Comparison of ENCODE assay signal across 35 cellular contexts in the genomic region with DNA sequence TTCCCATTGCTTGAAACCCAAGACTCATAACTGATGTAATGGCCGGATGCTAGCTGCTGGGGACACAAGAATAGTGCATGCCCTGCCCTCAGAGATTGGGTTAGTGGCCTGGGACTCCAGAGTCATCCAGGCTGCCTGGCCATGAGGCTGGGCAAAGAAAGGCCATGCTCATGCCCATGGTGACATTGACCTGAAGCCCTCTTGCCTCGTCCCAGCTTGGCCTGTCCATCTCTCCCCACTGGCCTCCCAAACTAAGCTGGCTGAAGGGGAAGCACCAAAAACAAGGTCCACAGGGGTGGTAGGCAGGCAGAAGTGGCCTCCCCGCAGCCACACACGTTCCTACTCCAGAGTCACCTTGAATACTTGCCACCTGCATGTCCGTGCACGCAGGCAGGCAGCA.
DNase-seq lines count a peak whose midpoint lies in the region; ATAC-seq and TF ChIP-seq lines count a peak whose summit lies in the region.
"Had no signal": no experiment of that assay in that cellular context is flagged by ENCODE, and none has a peak within 500 bp of the region (broad histone marks: within the 10 kb centered on the region; RNA-seq: fewer than 3 reads in every experiment).

No MANE protein-coding gene starts in this region.

- ATAC-seq in GM18868 (IDR thresholded peaks at IDR 0.05; ENCODE audit: unreplicated experiment), result no peak
- ATAC-seq in stimulated activated memory B cell treated with anti-CD40 and anti-IgM and Interleukin-4, amounts not matched to agents 10 μg/mL and 1 μg/mL and 100 μg/mL, for 72 hours, result no peak
- ATAC-seq: A549; CD8-positive, alpha-beta T cell had no signal

- H3K4me3 Mint-ChIP-seq in HFFc6, result no peak overlapping the region
- H3K4me3 Mint-ChIP-seq in stimulated activated memory B cell treated with anti-CD40 and anti-IgM and Interleukin-4, amounts not matched to agents 10 μg/mL and 1 μg/mL and 100 μg/mL, for 72 hours, result no peak overlapping the region
- H3K4me3 Mint-ChIP-seq: B cell; CD14-positive monocyte; CD4-positive, alpha-beta memory T cell; CD4-positive, alpha-beta T cell; CD4-positive, CD25-positive, alpha-beta regulatory T cell; CD8-positive, alpha-beta memory T cell; CD8-positive, alpha-beta T cell had no signal

- H3K36me3 Mint-ChIP-seq in HFFc6 (ENCODE audit: low read depth), result peaks cover 8% of the 10 kb centered on the region
- no peaks in the 10 kb centered on the region for H3K36me3 Mint-ChIP-seq in stimulated activated memory B cell treated with anti-CD40 and anti-IgM and Interleukin-4, amounts not matched to agents 10 μg/mL and 1 μg/mL and 100 μg/mL, for 72 hours
- H3K36me3 Mint-ChIP-seq: CD14-positive monocyte; CD4-positive, CD25-positive, alpha-beta regulatory T cell; CD8-positive, alpha-beta memory T cell had no signal

- H2AFZ ChIP-seq in neural cell (ENCODE audit: low read depth, low read length), result no peak overlapping the region
- no peak overlapping the region for H2AFZ ChIP-seq in neuronal stem cell (ENCODE audit: low read length)

- TF ChIP-seq POLR2A in esophagus muscularis mucosa (IDR thresholded peaks at IDR 0.05; ENCODE audit: low read depth) (no peak), vagina (IDR thresholded peaks at IDR 0.05) (no peak)

- H3K4me1 ChIP-seq in esophagus muscularis mucosa, result no peaks in the 10 kb centered on the region
- H3K4me1 ChIP-seq in neuronal stem cell (ENCODE audit: control insufficient read depth in 2 of 2, insufficient read depth in 1 of 2, low read depth in 1 of 2, low read length in 2 of 2), result no peaks in the 10 kb centered on the region
- no peaks in the 10 kb centered on the region for H3K4me1 ChIP-seq in vagina
- H3K4me1 ChIP-seq: A549; BE2C; BLaER1; BLaER1 treated with 17β-estradiol and CSF1 and Interleukin-3, amounts not matched to agents 10 nM and 100 nM; Caco-2 had no signal

- H3K9me3 Mint-ChIP-seq in HFFc6, result no peaks in the 10 kb centered on the region
- no peaks in the 10 kb centered on the region for H3K9me3 Mint-ChIP-seq in stimulated activated memory B cell treated with anti-CD40 and anti-IgM and Interleukin-4, amounts not matched to agents 10 μg/mL and 1 μg/mL and 100 μg/mL, for 72 hours
- H3K9me3 Mint-ChIP-seq: CD4-positive, alpha-beta T cell; CD8-positive, alpha-beta T cell had no signal

- H3K9me2 ChIP-seq in neural cell (ENCODE audit: insufficient read depth, low read length), result no peaks in the 10 kb centered on the region

- H2BK120ac ChIP-seq in neuronal stem cell (ENCODE audit: low read depth, low read length), result no peak overlapping the region

- no peaks in the 10 kb centered on the region for H3K9me3 ChIP-seq in esophagus muscularis mucosa
- H3K9me3 ChIP-seq in neural cell (ENCODE audit: low read length), result no peaks in the 10 kb centered on the region
- no peaks in the 10 kb centered on the region for H3K9me3 ChIP-seq in neuronal stem cell (replicated peaks in 1 of 2; ENCODE audit: control insufficient read depth in 2 of 2, insufficient read depth in 1 of 2, low read depth in 1 of 2, low read length in 2 of 2)
- H3K9me3 ChIP-seq in vagina, result no peaks in the 10 kb centered on the region
- H3K9me3 ChIP-seq: A549; BE2C; BLaER1; BLaER1 treated with 17β-estradiol and CSF1 and Interleukin-3, amounts not matched to agents 10 nM and 100 nM; Caco-2 had no signal

- H3K9ac ChIP-seq in neural cell (ENCODE audit: low read length) (no peak overlapping the region), neuronal stem cell (ENCODE audit: low read depth, low read length, poor library complexity) (no peak overlapping the region)
- H3K9ac ChIP-seq: BLaER1; BLaER1 treated with 17β-estradiol and CSF1 and Interleukin-3, amounts not matched to agents 10 nM and 100 nM had no signal

- no peak overlapping the region for H3K23ac ChIP-seq in neuronal stem cell (ENCODE audit: low read depth, low read length, poor library complexity)

- H3K4me2 ChIP-seq in neural cell (ENCODE audit: low read length) (no peak overlapping the region), neuronal stem cell (ENCODE audit: insufficient read depth, low read length, poor library complexity, severe bottlenecking) (no peak overlapping the region)
- H3K4me2 ChIP-seq: A549; BLaER1; BLaER1 treated with 17β-estradiol and CSF1 and Interleukin-3, amounts not matched to agents 10 nM and 100 nM had no signal

- no peak overlapping the region for H3K27ac Mint-ChIP-seq in HFFc6
- H3K27ac Mint-ChIP-seq in stimulated activated memory B cell treated with anti-CD40 and anti-IgM and Interleukin-4, amounts not matched to agents 10 μg/mL and 1 μg/mL and 100 μg/mL, for 72 hours, result no peak overlapping the region
- H3K27ac Mint-ChIP-seq: B cell; CD14-positive monocyte; CD4-positive, alpha-beta memory T cell; CD4-positive, alpha-beta T cell; CD4-positive, CD25-positive, alpha-beta regulatory T cell; CD8-positive, alpha-beta memory T cell; CD8-positive, alpha-beta T cell had no signal

- H3K79me2 ChIP-seq in neural cell (replicated peaks; ENCODE audit: insufficient read depth, low read length), result no peaks in the 10 kb centered on the region

- no peak overlapping the region for H4K8ac ChIP-seq in neuronal stem cell (ENCODE audit: low read depth, low read length)

- H3K79me1 ChIP-seq in neuronal stem cell (ENCODE audit: low read depth, low read length), result no peaks in the 10 kb centered on the region

- no peak overlapping the region for H3K14ac ChIP-seq in neuronal stem cell (ENCODE audit: low read length)

- no peaks in the 10 kb centered on the region for H3K4me1 Mint-ChIP-seq in HFFc6 (ENCODE audit: low read depth)
- no peaks in the 10 kb centered on the region for H3K4me1 Mint-ChIP-seq in stimulated activated memory B cell treated with anti-CD40 and anti-IgM and Interleukin-4, amounts not matched to agents 10 μg/mL and 1 μg/mL and 100 μg/mL, for 72 hours
- H3K4me1 Mint-ChIP-seq: B cell; CD14-positive monocyte; CD4-positive, alpha-beta memory T cell; CD4-positive, CD25-positive, alpha-beta regulatory T cell; CD8-positive, alpha-beta memory T cell had no signal

- H3K4ac ChIP-seq in neuronal stem cell (ENCODE audit: low read length), result no peak overlapping the region

- WGBS in esophagus muscularis mucosa, result 89% methylated on average over 6 of the region's 6 CpGs
- WGBS in neuronal stem cell (ENCODE audit: extremely low coverage in 2 of 2, insufficient read length in 2 of 2, insufficient replicate concordance in 1 of 2), 2 donors, result no CpG with 5 or more reads among the region's 6 CpGs

- TF ChIP-seq RAD21 in neural cell (conservative IDR thresholded peaks at IDR 0.05), result no peak

- H2BK5ac ChIP-seq in neuronal stem cell (ENCODE audit: low read length), result no peak overlapping the region

- no peaks in the 10 kb centered on the region for H3F3A ChIP-seq in neural cell (ENCODE audit: insufficient read depth, low read length, poor library complexity, severe bottlenecking)

- TF ChIP-seq EP300 in esophagus muscularis mucosa (IDR thresholded peaks at IDR 0.05) (no peak), neural cell (conservative IDR thresholded peaks at IDR 0.05; ENCODE audit: poor library complexity, severe bottlenecking) (no peak)

- H3K27me3 Mint-ChIP-seq in HFFc6 (ENCODE audit: insufficient read depth), result peaks cover 1% of the 10 kb centered on the region; the same call in 1 of the 2 replicates
- no peaks in the 10 kb centered on the region for H3K27me3 Mint-ChIP-seq in stimulated activated memory B cell treated with anti-CD40 and anti-IgM and Interleukin-4, amounts not matched to agents 10 μg/mL and 1 μg/mL and 100 μg/mL, for 72 hours
- H3K27me3 Mint-ChIP-seq: B cell; CD4-positive, alpha-beta memory T cell; CD4-positive, alpha-beta T cell; CD4-positive, CD25-positive, alpha-beta regulatory T cell had no signal

- peak overlapping the region; percentile 42 for H2BK12ac ChIP-seq in neuronal stem cell (ENCODE audit: low read length)

- H3K27ac ChIP-seq in esophagus muscularis mucosa (replicated peaks in 1 of 4), result no peak overlapping the region
- peak overlapping the region; percentile 63 for H3K27ac ChIP-seq in neural cell (ENCODE audit: low read length)
- no peak overlapping the region for H3K27ac ChIP-seq in neuronal stem cell (replicated peaks; ENCODE audit: low read length)
- no peak overlapping the region for H3K27ac ChIP-seq in vagina
- H3K27ac ChIP-seq: 22Rv1; A549; BLaER1; BLaER1 treated with 17β-estradiol and CSF1 and Interleukin-3, amounts not matched to agents 10 nM and 100 nM; C4-2B had no signal

- no peak overlapping the region for H2AK5ac ChIP-seq in neuronal stem cell (ENCODE audit: low read depth, low read length)

- H4K20me1 ChIP-seq in neural cell (ENCODE audit: insufficient read depth), result no peaks in the 10 kb centered on the region
- H4K20me1 ChIP-seq: BLaER1; BLaER1 treated with 17β-estradiol and CSF1 and Interleukin-3, amounts not matched to agents 10 nM and 100 nM had no signal

- H3K27me3 ChIP-seq in esophagus muscularis mucosa (no peaks in the 10 kb centered on the region), neural cell (ENCODE audit: insufficient read depth, low read depth, low read length) (no peaks in the 10 kb centered on the region), neuronal stem cell (ENCODE audit: control insufficient read depth in 3 of 3, insufficient read depth in 3 of 3, low read depth in 1 of 3, low read length in 3 of 3) (no peaks in the 10 kb centered on the region), vagina (no peaks in the 10 kb centered on the region)
- H3K27me3 ChIP-seq: BE2C; BLaER1; BLaER1 treated with 17β-estradiol and CSF1 and Interleukin-3, amounts not matched to agents 10 nM and 100 nM had no signal

- peak; percentile 47 for DNase-seq in esophagus muscularis mucosa (ENCODE audit: extremely low spot score)
- no peak for DNase-seq in neuronal stem cell (ENCODE audit: low spot score)
- DNase-seq in vagina (ENCODE audit: extremely low spot score in 2 of 2), result peak; percentile 58 to 62
- no peak for DNase-seq in DMS114 treated with DMSO at 0.1 percent for 48 hours (lab: John Stamatoyannopoulos, UW; ENCODE audit: unreplicated experiment)
- DNase-seq in HFFc6, result no peak
- DNase-seq: 8988T; ACHN; AML-193; BE2C; C1 segment of cervical spinal cord; Caco-2; Calu3; CD4-positive, alpha-beta memory T cell; CD4-positive, alpha-beta T cell; CD4-positive, CD25-positive, alpha-beta regulatory T cell; CD8-positive, alpha-beta memory T cell; CD8-positive, alpha-beta T cell; COR-L47; DMS 273 treated with DMSO at 0.1 percent for 48 hours; DMS153; DMS53; DMS79; DMS79 treated with DMSO at 0.1 percent for 48 hours; DND-41; EL had no signal

- H3K4me3 ChIP-seq in esophagus muscularis mucosa, result no peak overlapping the region
- no peak overlapping the region for H3K4me3 ChIP-seq in neural cell (ENCODE audit: low read length)
- H3K4me3 ChIP-seq in neuronal stem cell (ENCODE audit: low read length in 2 of 2), result peak overlapping the region in 1 of 2 donors; percentile 38
- no peak overlapping the region for H3K4me3 ChIP-seq in vagina
- H3K4me3 ChIP-seq: A549; BLaER1; BLaER1 treated with 17β-estradiol and CSF1 and Interleukin-3, amounts not matched to agents 10 nM and 100 nM had no signal

- no peak overlapping the region for H2BK15ac ChIP-seq in neuronal stem cell (ENCODE audit: low read length)

- TF ChIP-seq CTCF in esophagus muscularis mucosa (IDR thresholded peaks at IDR 0.05) (no peak), neural cell (IDR thresholded peaks at IDR 0.05; ENCODE audit: poor library complexity, severe bottlenecking) (no peak), vagina (IDR thresholded peaks at IDR 0.05) (no peak), HFFc6 (IDR thresholded peaks at IDR 0.05) (no peak)

- no peak overlapping the region for H3K18ac ChIP-seq in neuronal stem cell (ENCODE audit: low read length)

- H3K36me3 ChIP-seq in esophagus muscularis mucosa (peaks cover 0 to 96% (median 46%) of the 10 kb centered on the region in 4 donors), neural cell (ENCODE audit: insufficient read depth, low read length) (no peaks in the 10 kb centered on the region), neuronal stem cell (replicated peaks in 1 of 2; ENCODE audit: control insufficient read depth in 2 of 2, insufficient read depth in 2 of 2, low read length in 2 of 2) (peaks cover 0 to 8% of the 10 kb centered on the region in 2 donors), vagina (no peaks in the 10 kb centered on the region)
- H3K36me3 ChIP-seq: BE2C had no signal

- no peak overlapping the region for H4K91ac ChIP-seq in neuronal stem cell (ENCODE audit: low read depth, low read length, poor library complexity)

- intact Hi-C loops in esophagus muscularis mucosa (cut with DNase I) (no loop called here), vagina (cut with DNase I) (no loop called here)

Comparison
In these comparisons a context has a peak if more than half of its experiments do, and no peak if none do; other contexts are left out.
1. DNase-seq: peak in esophagus muscularis mucosa (single experiment) and vagina (2 of 2); none in neuronal stem cell (single experiment), DMS114 treated with DMSO at 0.1 percent for 48 hours (single experiment) and HFFc6 (single experiment).